8 cellular contexts compared by ENCODE assay signal in genomic region chr6:43143235-43144124, GRCh38. TPM values are rescaled to one million over a fixed set of nuclear protein-coding genes. Genes with fewer than 3 reads are reported as not detected.
A peak's percentile ranks its signal among the peaks of the same experiment; 100 is the strongest.
DNase-seq lines count a peak whose midpoint lies in the region; ATAC-seq and TF ChIP-seq lines count a peak whose summit lies in the region.

No MANE protein-coding gene starts in this region.

- H3K4me1 Mint-ChIP-seq in activated T-helper 2 cell treated with anti-CD3 and anti-CD28 coated beads, Interferon-gamma antibody, Interleukin-2, Interleukin-4, amounts not matched to agents 10 μg/mL and 5 μg/mL and 100 μg/mL, durations not matched to agents 14 hours and 24 hours and 36 hours (ENCODE audit: low read depth), result peaks cover 8% of the 10 kb centered on the region

- TF ChIP-seq CTCF in A673 (conservative IDR thresholded peaks at IDR 0.05; ENCODE audit: low read depth, low read length) (peak; percentile 99), KMS-11 (conservative IDR thresholded peaks at IDR 0.05; ENCODE audit: low read depth, low read length) (peak; percentile 84), fibroblast of the aortic adventitia (IDR thresholded peaks at IDR 0.05; ENCODE audit: insufficient read depth, low read length) (peak; percentile 97), neural cell (IDR thresholded peaks at IDR 0.05; ENCODE audit: poor library complexity, severe bottlenecking) (peak; percentile 99)

- no peaks in the 10 kb centered on the region for H3K9me2 ChIP-seq in neural cell (ENCODE audit: insufficient read depth, low read length)

- no peaks in the 10 kb centered on the region for H3K36me3 Mint-ChIP-seq in activated T-helper 2 cell treated with anti-CD3 and anti-CD28 coated beads, Interferon-gamma antibody, Interleukin-2, Interleukin-4, amounts not matched to agents 10 μg/mL and 5 μg/mL and 100 μg/mL, durations not matched to agents 14 hours and 24 hours and 36 hours (ENCODE audit: low read depth)

- no peak overlapping the region for H3K9ac ChIP-seq in KMS-11
- peak overlapping the region; percentile 47 for H3K9ac ChIP-seq in neural cell (ENCODE audit: low read length)

- no peaks in the 10 kb centered on the region for H3K9me3 Mint-ChIP-seq in activated T-helper 2 cell treated with anti-CD3 and anti-CD28 coated beads, Interferon-gamma antibody, Interleukin-2, Interleukin-4, amounts not matched to agents 10 μg/mL and 5 μg/mL and 100 μg/mL, durations not matched to agents 14 hours and 24 hours and 36 hours

- H3K27me3 ChIP-seq in A673 (replicated peaks; ENCODE audit: insufficient read depth, low read depth, low read length, poor library complexity), result no peaks in the 10 kb centered on the region
- H3K27me3 ChIP-seq in KMS-11 (ENCODE audit: insufficient read depth, low read depth), result no peaks in the 10 kb centered on the region
- no peaks in the 10 kb centered on the region for H3K27me3 ChIP-seq in neural cell (ENCODE audit: insufficient read depth, low read depth, low read length)

- H3K9me3 ChIP-seq in A673 (ENCODE audit: low read depth, low read length, poor library complexity, severe bottlenecking) (no peaks in the 10 kb centered on the region), neural cell (ENCODE audit: low read length) (no peaks in the 10 kb centered on the region)

- no peak overlapping the region for H3K4me3 Mint-ChIP-seq in activated T-helper 2 cell treated with anti-CD3 and anti-CD28 coated beads, Interferon-gamma antibody, Interleukin-2, Interleukin-4, amounts not matched to agents 10 μg/mL and 5 μg/mL and 100 μg/mL, durations not matched to agents 14 hours and 24 hours and 36 hours (ENCODE audit: low read depth)

- H3K4me2 ChIP-seq in KMS-11 (peak overlapping the region; percentile 14; the same call in 1 of the 2 replicates), neural cell (ENCODE audit: low read length) (no peak overlapping the region)

- peak; percentile 59 for ATAC-seq in GM19023 (IDR thresholded peaks at IDR 0.05; ENCODE audit: unreplicated experiment)
- ATAC-seq in stimulated activated naive CD8-positive, alpha-beta T cell treated with anti-CD3 and anti-CD28 coated beads, Interleukin-15, Interleukin-2, amounts not matched to agents 100 U/mL and 50 U/mL, for 24 hours, result peak; percentile 94

- no peaks in the 10 kb centered on the region for H3K27me3 Mint-ChIP-seq in activated T-helper 2 cell treated with anti-CD3 and anti-CD28 coated beads, Interferon-gamma antibody, Interleukin-2, Interleukin-4, amounts not matched to agents 10 μg/mL and 5 μg/mL and 100 μg/mL, durations not matched to agents 14 hours and 24 hours and 36 hours (ENCODE audit: low read depth)

- no peaks in the 10 kb centered on the region for H3F3A ChIP-seq in neural cell (ENCODE audit: insufficient read depth, low read length, poor library complexity, severe bottlenecking)

- H3K4me3 ChIP-seq in A673 (ENCODE audit: low read depth, low read length, poor library complexity, severe bottlenecking), result no peak overlapping the region
- H3K4me3 ChIP-seq in KMS-11 (IDR thresholded peaks at IDR 0.05; ENCODE audit: insufficient read depth, low read depth, low read length), result no peak overlapping the region
- no peak overlapping the region for H3K4me3 ChIP-seq in fibroblast of the aortic adventitia (ENCODE audit: low read depth, low read length)
- peak overlapping the region; percentile 36 for H3K4me3 ChIP-seq in neural cell (ENCODE audit: low read length)

- DNase-seq in A673 (ENCODE audit: low spot score), result peak; percentile 92
- peak; percentile 57 for DNase-seq in RKO (ENCODE audit: low spot score)
- peak; percentile 70 for DNase-seq in activated T-helper 2 cell treated with anti-CD3 and anti-CD28 coated beads, Interferon-gamma antibody, Interleukin-2, Interleukin-4, amounts not matched to agents 10 μg/mL and 5 μg/mL and 100 μg/mL, durations not matched to agents 14 hours and 24 hours and 36 hours (ENCODE audit: low spot score)
- DNase-seq in fibroblast of the aortic adventitia (ENCODE audit: low read depth), result peak; percentile 92
- peak; percentile 86 for DNase-seq in stimulated activated naive CD8-positive, alpha-beta T cell treated with anti-CD3 and anti-CD28 coated beads, Interleukin-15, Interleukin-2, amounts not matched to agents 100 U/mL and 50 U/mL, for 24 hours

- intact Hi-C loops in A673 (cut with micrococcal nuclease; ENCODE audit: unreplicated experiment), result loop anchor here (1.0 to 5.0 kb wide), 3 partner anchors 73 to 241 kb away; no protein-coding TSS in a partner anchor
- intact Hi-C loops in activated T-helper 2 cell treated with anti-CD3 and anti-CD28 coated beads, Interferon-gamma antibody, Interleukin-2, Interleukin-4, amounts not matched to agents 10 μg/mL and 5 μg/mL and 100 μg/mL, durations not matched to agents 14 hours and 24 hours and 36 hours (cut with micrococcal nuclease), result loop anchor here (1.0 kb wide), 3 partner anchors 73 to 242 kb away; no protein-coding TSS in a partner anchor

- CTCF ChIA-PET in A673 (lab: Charles Lee), result interaction anchor here (0.5 to 1.3 kb wide), 14 partner anchors 27 to 358 kb away, joined by 3 to 7 read pairs (median 3); partner anchors contain the start of genes KLC4, KLHDC3, MEA1 and MRPL2

- H3K4me1 ChIP-seq in A673 (ENCODE audit: insufficient read depth, low read length, poor library complexity, severe bottlenecking), result peaks cover 7% of the 10 kb centered on the region
- peaks cover 3% of the 10 kb centered on the region for H3K4me1 ChIP-seq in KMS-11 (ENCODE audit: low read depth, poor library complexity, severe bottlenecking)

- TF ChIP-seq EP300 in neural cell (conservative IDR thresholded peaks at IDR 0.05; ENCODE audit: poor library complexity, severe bottlenecking), result no peak

- peak overlapping the region; percentile 53 for H2AFZ ChIP-seq in KMS-11 (ENCODE audit: low read depth)
- peak overlapping the region; percentile 24 for H2AFZ ChIP-seq in neural cell (ENCODE audit: low read depth, low read length)

- H3K27ac Mint-ChIP-seq in activated T-helper 2 cell treated with anti-CD3 and anti-CD28 coated beads, Interferon-gamma antibody, Interleukin-2, Interleukin-4, amounts not matched to agents 10 μg/mL and 5 μg/mL and 100 μg/mL, durations not matched to agents 14 hours and 24 hours and 36 hours, result peak overlapping the region; percentile 25

- peak; percentile 99 for TF ChIP-seq RAD21 in neural cell (conservative IDR thresholded peaks at IDR 0.05)

- H3K79me2 ChIP-seq in KMS-11 (ENCODE audit: insufficient read depth, low read depth) (no peaks in the 10 kb centered on the region), neural cell (replicated peaks; ENCODE audit: insufficient read depth, low read length) (no peaks in the 10 kb centered on the region)

- no TSS peak for BruUV-seq in A673 (replicated peaks; lab: Mats Ljungman, UMichigan)

- H3K27ac ChIP-seq in A673 (ENCODE audit: low read depth, low read length, poor library complexity, severe bottlenecking) (no peak overlapping the region), KMS-11 (no peak overlapping the region), neural cell (ENCODE audit: low read length) (peak overlapping the region; percentile 32)

- peaks cover 6% of the 10 kb centered on the region for H3K36me3 ChIP-seq in A673 (ENCODE audit: insufficient read depth, low read length, poor library complexity, severe bottlenecking)
- H3K36me3 ChIP-seq in KMS-11 (ENCODE audit: insufficient read depth), result no peaks in the 10 kb centered on the region
- H3K36me3 ChIP-seq in neural cell (ENCODE audit: insufficient read depth, low read length), result no peaks in the 10 kb centered on the region

- no peaks in the 10 kb centered on the region for H4K20me1 ChIP-seq in KMS-11 (ENCODE audit: insufficient read depth)
- H4K20me1 ChIP-seq in neural cell (ENCODE audit: insufficient read depth), result no peaks in the 10 kb centered on the region

- POLR2A ChIA-PET in A673 (lab: Charles Lee; ENCODE audit: low non-redundant PET), result no interaction called here

TF ChIP-seq in neural cell, 6 proteins besides CTCF, POLR2A, EP300 and RAD21 (continues in another document):
- peak; percentile 98 for TF ChIP-seq SMC3 (conservative IDR thresholded peaks at IDR 0.05; ENCODE audit: poor library complexity)
- TF ChIP-seq MXI1 (conservative IDR thresholded peaks at IDR 0.05; ENCODE audit: poor library complexity, severe bottlenecking), result peak; percentile 67
- TF ChIP-seq TAF1 (IDR thresholded peaks at IDR 0.05; ENCODE audit: low read depth), result peak; percentile 22
- no peak for TF ChIP-seq EZH2 (IDR thresholded peaks at IDR 0.05; ENCODE audit: borderline replicate concordance, insufficient read depth, low read length, poor library complexity, severe bottlenecking)

RNA-seq across cellular contexts. Expression of gene SRF, which starts 27.6 kb away (rescaled TPM):
- 28.7 and 33.2 TPM in 2 replicates for total RNA-seq in A673 (2021)
- total RNA-seq in activated T-helper 2 cell treated with anti-CD3 and anti-CD28 coated beads, Interferon-gamma antibody, Interleukin-2, Interleukin-4, amounts not matched to agents 10 μg/mL and 5 μg/mL and 100 μg/mL, durations not matched to agents 14 hours and 24 hours and 36 hours, result 50.9 and 52.0 TPM in 2 replicates
- 17.5 and 17.9 TPM in 2 replicates for total RNA-seq in fibroblast of the aortic adventitia (ENCODE audit: low replicate concordance)
- polyA plus RNA-seq in neural cell, result 24.8 and 28.9 TPM in 2 replicates
- polyA minus RNA-seq in neural cell, result 29.8 and 34.6 TPM in 2 replicates

RNA-seq across cellular contexts. Expression of gene CUL9, which starts 38.5 kb away (rescaled TPM):
- total RNA-seq in A673 (2021), result 38.7 and 50.7 TPM in 2 replicates
- 34.3 and 37.4 TPM in 2 replicates for total RNA-seq in activated T-helper 2 cell treated with anti-CD3 and anti-CD28 coated beads, Interferon-gamma antibody, Interleukin-2, Interleukin-4, amounts not matched to agents 10 μg/mL and 5 μg/mL and 100 μg/mL, durations not matched to agents 14 hours and 24 hours and 36 hours
- total RNA-seq in fibroblast of the aortic adventitia (ENCODE audit: low replicate concordance), result 22.8 and 28.7 TPM in 2 replicates
- polyA plus RNA-seq in neural cell, result 65.0 and 79.0 TPM in 2 replicates
- polyA minus RNA-seq in neural cell, result 43.8 and 50.8 TPM in 2 replicates
